Comparison of ENCODE assay signal across 27 cellular contexts in the genomic region with DNA sequence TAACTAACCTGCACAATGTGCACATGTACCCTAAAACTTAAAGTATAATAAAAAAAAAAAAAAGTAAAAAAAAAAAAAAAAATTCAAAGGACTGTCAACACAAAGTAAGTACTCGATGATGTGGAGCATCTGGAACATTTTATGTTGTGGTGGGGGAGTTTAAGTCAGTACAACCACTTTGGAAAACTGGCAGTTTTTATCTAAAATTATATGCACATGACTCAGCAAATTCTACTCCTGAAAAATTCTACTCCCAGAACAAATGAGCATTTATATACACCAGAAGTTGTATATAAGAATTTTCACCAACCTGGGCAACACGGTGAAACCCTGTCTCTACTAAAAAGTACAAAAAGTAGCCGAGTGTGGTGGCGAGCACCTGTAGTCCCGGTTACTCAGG. TPM values are rescaled to one million over a fixed set of nuclear protein-coding genes. Genes with fewer than 3 reads are reported as not detected.
DNase-seq lines count a peak whose midpoint lies in the region; ATAC-seq, FAIRE-seq and TF ChIP-seq lines count a peak whose summit lies in the region.
"Had no signal": no experiment of that assay in that cellular context is flagged by ENCODE, and none has a peak within 500 bp of the region (broad histone marks: within the 10 kb centered on the region; RNA-seq: fewer than 3 reads in every experiment).

No MANE protein-coding gene starts in this region.

- BruUV-seq in IMR-90 (replicated peaks; lab: Mats Ljungman, UMichigan) = no TSS peak

- TF ChIP-seq CTCF in IMR-90 (conservative IDR thresholded peaks at IDR 0.05; ENCODE audit: low read depth, low read length) = no peak
- no peak for TF ChIP-seq CTCF in choroid plexus epithelial cell (conservative IDR thresholded peaks at IDR 0.05; ENCODE audit: low read depth, low read length)
- no peak for TF ChIP-seq CTCF in fibroblast of mammary gland (conservative IDR thresholded peaks at IDR 0.05; ENCODE audit: control insufficient read depth, insufficient read depth, low read depth, low read length)
- no peak for TF ChIP-seq CTCF in kidney (IDR thresholded peaks at IDR 0.05; ENCODE audit: borderline replicate concordance, extremely low read depth, insufficient read depth)
- TF ChIP-seq CTCF in omental fat pad (IDR thresholded peaks at IDR 0.05) = no peak

- no peaks in the 10 kb centered on the region for H4K20me1 ChIP-seq in IMR-90 (ENCODE audit: insufficient read depth, low read length)

- no peak for TF ChIP-seq RAD21 in IMR-90 (IDR thresholded peaks at IDR 0.05; ENCODE audit: low read length)

- H3K23ac ChIP-seq in IMR-90 (ENCODE audit: low read depth, low read length) = no peak overlapping the region

- no peak overlapping the region; the same call in 2 of the 3 replicates for H2BK15ac ChIP-seq in IMR-90 (ENCODE audit: low read depth, low read length)

- in situ Hi-C loops in IMR-90 (cut with MboI; ENCODE audit: low sequenced_read_pairs) = no loop called here

- DNase-seq in IMR-90 (peak; percentile 9), choroid plexus epithelial cell (ENCODE audit: low read depth) (peak; percentile 23), fibroblast of mammary gland (ENCODE audit: low read depth) (peak; percentile 32), kidney (no peak), omental fat pad (ENCODE audit: low spot score) (no peak)
- no peak for DNase-seq in stimulated activated CD4-positive, alpha-beta T cell treated with anti-CD3 and anti-CD28 coated beads, Interleukin-4, amount 100 ng/mL, for 4 hours
- DNase-seq: BE2C; CD8-positive, alpha-beta memory T cell; DMS 273 treated with DMSO at 0.1 percent for 48 hours; DMS79 treated with DMSO at 0.1 percent for 48 hours; GOT3; HCEC 1CT; Kasumi-1; MV-4-11; NCI-H1105; NCI-H146; NCI-H1930; NCI-H2107; NCI-H524; NCI-H774; SJCRH30 had no signal

- H4K91ac ChIP-seq in IMR-90 (ENCODE audit: insufficient read depth, low read depth, low read length) = no peak overlapping the region

- H3K4me3 ChIP-seq in IMR-90 (ENCODE audit: insufficient read depth, low read depth, low read length) = no peak overlapping the region
- H3K4me3 ChIP-seq in choroid plexus epithelial cell (ENCODE audit: low read depth, low read length) = no peak overlapping the region
- no peak overlapping the region for H3K4me3 ChIP-seq in fibroblast of mammary gland (ENCODE audit: control insufficient read depth, low read depth, low read length)
- no peak overlapping the region for H3K4me3 ChIP-seq in kidney (ENCODE audit: low read length in 2 of 2)
- H3K4me3 ChIP-seq: SJCRH30 had no signal

- POLR2A ChIA-PET in IMR-90 (lab: Charles Lee; ENCODE audit: unreplicated experiment) = no interaction called here

- no peak overlapping the region for H2BK20ac ChIP-seq in IMR-90 (ENCODE audit: low read depth, low read length)

- intact Hi-C loops in IMR-90 (cut with micrococcal nuclease) = no loop called here
- intact Hi-C loops in kidney (cut with DNase I) = no loop called here

- no peak overlapping the region for H3K4ac ChIP-seq in IMR-90 (ENCODE audit: low read depth, low read length)

- no peak overlapping the region for H2BK120ac ChIP-seq in IMR-90 (ENCODE audit: low read depth, low read length)

- H3K14ac ChIP-seq in IMR-90 (replicated peaks; ENCODE audit: low read depth, low read length) = no peak overlapping the region

- WGBS in IMR-90 (ENCODE audit: extremely low coverage in 2 of 2, insufficient read length in 1 of 2), 2 experiments = no CpG with 5 or more reads among the region's 5 CpGs

- no peaks in the 10 kb centered on the region for H3K9me1 ChIP-seq in IMR-90 (ENCODE audit: insufficient read depth, low read length)

- H4K8ac ChIP-seq in IMR-90 (ENCODE audit: low read depth in 2 of 2, low read length in 2 of 2) = no peak overlapping the region

- no peak overlapping the region for H3K56ac ChIP-seq in IMR-90 (ENCODE audit: extremely low read depth, insufficient read depth, low read length)

- H2AK9ac ChIP-seq in IMR-90 (replicated peaks; ENCODE audit: low read depth, low read length, poor library complexity) = no peak overlapping the region

- no peak overlapping the region for H3K4me2 ChIP-seq in IMR-90 (ENCODE audit: low read depth, low read length)

- no peak overlapping the region for H3K18ac ChIP-seq in IMR-90 (ENCODE audit: low read depth, low read length)

- ATAC-seq in IMR-90 (ENCODE audit: low read depth) (no peak), HG03378 (IDR thresholded peaks at IDR 0.05; ENCODE audit: unreplicated experiment) (no peak), omental fat pad (ENCODE audit: low FRiP score) (no peak)
- ATAC-seq: SK-N-SH treated with all-trans-retinoic acid at 6 μM for 48 hours had no signal

- H3K36me3 ChIP-seq in IMR-90 (ENCODE audit: control insufficient read depth, insufficient read depth, low read length) (no peaks in the 10 kb centered on the region), kidney (ENCODE audit: control insufficient read depth in 1 of 2, insufficient read depth in 2 of 2, low read length in 2 of 2) (no peaks in the 10 kb centered on the region)
- H3K36me3 ChIP-seq: BE2C, SJCRH30 had no signal

- H3K4me1 ChIP-seq in IMR-90 (ENCODE audit: control insufficient read depth, insufficient read depth, low read length) (no peaks in the 10 kb centered on the region), kidney (ENCODE audit: control insufficient read depth in 1 of 2, insufficient read depth in 1 of 2, low read depth in 1 of 2, low read length in 2 of 2) (no peaks in the 10 kb centered on the region)
- H3K4me1 ChIP-seq: BE2C, SJCRH30 had no signal

- no peak overlapping the region for H3K9ac ChIP-seq in IMR-90 (ENCODE audit: low read depth, low read length)
- H3K9ac ChIP-seq in kidney (ENCODE audit: low read length in 2 of 2) = no peak overlapping the region

- 0 out of 2 replicates have a peak, but pooled peaks cover 1% of the 10 kb centered on the region for H3K9me3 ChIP-seq in IMR-90 (ENCODE audit: control insufficient read depth, insufficient read depth, low read length)
- no peaks in the 10 kb centered on the region for H3K9me3 ChIP-seq in kidney (ENCODE audit: control insufficient read depth in 1 of 2, low read length in 2 of 2)
- H3K9me3 ChIP-seq: BE2C, SJCRH30 had no signal

- no peak overlapping the region for H2BK5ac ChIP-seq in IMR-90 (ENCODE audit: low read depth, low read length, poor library complexity, severe bottlenecking)

- dilution Hi-C loops in IMR-90 (cut with HindIII; ENCODE audit: low sequenced_read_pairs, unreplicated experiment) = no loop called here

- H2AK5ac ChIP-seq in IMR-90 (ENCODE audit: low read depth, low read length) = no peak overlapping the region

- no peak for FAIRE-seq in kidney (lab: Jason Lieb, UNC)
- FAIRE-seq: GM12892, RCC 7860 had no signal

- CTCF ChIA-PET in IMR-90 (lab: Yijun Ruan, JAX) = no interaction called here

- no peaks in the 10 kb centered on the region for H3K27me3 ChIP-seq in IMR-90 (ENCODE audit: control insufficient read depth, insufficient read depth, low read length)
- H3K27me3 ChIP-seq: BE2C, SJCRH30 had no signal

- no peak overlapping the region for H4K5ac ChIP-seq in IMR-90 (ENCODE audit: low read depth, low read length)

- H3K27ac ChIP-seq in IMR-90 (ENCODE audit: insufficient read depth, low read length) (no peak overlapping the region), kidney (ENCODE audit: low read depth in 2 of 2, low read length in 2 of 2) (no peak overlapping the region)
- H3K27ac ChIP-seq: SJCRH30 had no signal

- TF ChIP-seq POLR2A in IMR-90 (IDR thresholded peaks at IDR 0.05; ENCODE audit: low read depth, low read length) = no peak

- H3K79me1 ChIP-seq in IMR-90 (ENCODE audit: low read depth in 1 of 2, low read length in 2 of 2) = no peaks in the 10 kb centered on the region

- H2AFZ ChIP-seq in IMR-90 (replicated peaks; ENCODE audit: low read length, poor library complexity) = no peak overlapping the region

TF ChIP-seq in IMR-90, 13 proteins besides CTCF, POLR2A, EP300 and RAD21 (continues in another document):
- no peak for TF ChIP-seq MXI1 (IDR thresholded peaks at IDR 0.05; ENCODE audit: borderline replicate concordance, low read depth, low read length)
- peak; percentile 94 for TF ChIP-seq NFE2L2 (IDR thresholded peaks at IDR 0.05; ENCODE audit: low read depth, low read length)
- no peak for TF ChIP-seq USF2 (IDR thresholded peaks at IDR 0.05; ENCODE audit: low read depth, low read length)
- TF ChIP-seq, protein P1, sequence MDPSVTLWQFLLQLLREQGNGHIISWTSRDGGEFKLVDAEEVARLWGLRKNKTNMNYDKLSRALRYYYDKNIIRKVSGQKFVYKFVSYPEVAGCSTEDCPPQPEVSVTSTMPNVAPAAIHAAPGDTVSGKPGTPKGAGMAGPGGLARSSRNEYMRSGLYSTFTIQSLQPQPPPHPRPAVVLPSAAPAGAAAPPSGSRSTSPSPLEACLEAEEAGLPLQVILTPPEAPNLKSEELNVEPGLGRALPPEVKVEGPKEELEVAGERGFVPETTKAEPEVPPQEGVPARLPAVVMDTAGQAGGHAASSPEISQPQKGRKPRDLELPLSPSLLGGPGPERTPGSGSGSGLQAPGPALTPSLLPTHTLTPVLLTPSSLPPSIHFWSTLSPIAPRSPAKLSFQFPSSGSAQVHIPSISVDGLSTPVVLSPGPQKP (IDR thresholded peaks at IDR 0.05; ENCODE audit: borderline replicate concordance, low read depth, low read length) = no peak
- TF ChIP-seq RCOR1 (IDR thresholded peaks at IDR 0.05; ENCODE audit: insufficient replicate concordance, low read length) = no peak
- TF ChIP-seq FOS (IDR thresholded peaks at IDR 0.05; ENCODE audit: low read depth, low read length) = no peak
- TF ChIP-seq CHD1 (IDR thresholded peaks at IDR 0.05; ENCODE audit: low read depth, low read length) = no peak

RNA-seq across cellular contexts. Expression of gene CCDC28A, which starts 36.9 kb away (rescaled TPM):
- 6.8 and 8.9 TPM in 2 replicates for total RNA-seq in IMR-90 (2012; rRNA removed)
- polyA plus RNA-seq in IMR-90 (2012; rRNA removed) = 6.4 and 8.0 TPM in 2 replicates
- polyA plus RNA-seq in IMR-90 (2012; cell fraction: cytosol; rRNA removed) = 2.1 and 3.1 TPM in 2 replicates
- 0.92 and 7.8 TPM in 2 replicates for polyA plus RNA-seq in IMR-90 (2012; cell fraction: nucleus; rRNA removed; ENCODE audit: low replicate concordance)
- 30.2 TPM for total RNA-seq in kidney
- polyA plus RNA-seq in kidney (ENCODE audit: insufficient read depth, low read depth, low replicate concordance) = 70.0 TPM
- total RNA-seq in omental fat pad = 10 to 100 TPM; 10.1 to 25.7 (median 12.8) TPM

RNA-seq across cellular contexts. Expression of gene ECT2L, which starts 59.2 kb away (rescaled TPM):
- not detected in 2 replicates for total RNA-seq in IMR-90 (2012; rRNA removed)
- not detected in 2 replicates for polyA plus RNA-seq in IMR-90 (2012; rRNA removed)
- not detected in 2 replicates for polyA plus RNA-seq in IMR-90 (2012; cell fraction: cytosol; rRNA removed)
- 0.05 TPM in 1 of 2 replicates, not detected in the other for polyA plus RNA-seq in IMR-90 (2012; cell fraction: nucleus; rRNA removed; ENCODE audit: low replicate concordance)
- 0.13 TPM for total RNA-seq in kidney
- polyA plus RNA-seq in kidney (ENCODE audit: insufficient read depth, low read depth, low replicate concordance) = not detected
- total RNA-seq in omental fat pad = 1 to 10 TPM in 1 of 4 donors, not detected in 3; 4.1 TPM
- total RNA-seq: CD8-positive, alpha-beta memory T cell; M059J; SJCRH30 had no signal
- polyA plus RNA-seq: CD14-positive monocyte had no signal

Comparison
In these comparisons a context has a peak if more than half of its experiments do, and no peak if none do; other contexts are left out.
1. DNase-seq: peak in IMR-90 (single experiment), choroid plexus epithelial cell (single experiment) and fibroblast of mammary gland (single experiment); none in kidney (single experiment), stimulated activated CD4-positive, alpha-beta T cell treated with anti-CD3 and anti-CD28 coated beads, Interleukin-4, amount 100 ng/mL, for 4 hours (0 of 2) and omental fat pad (single experiment).